In the genomic region with DNA sequence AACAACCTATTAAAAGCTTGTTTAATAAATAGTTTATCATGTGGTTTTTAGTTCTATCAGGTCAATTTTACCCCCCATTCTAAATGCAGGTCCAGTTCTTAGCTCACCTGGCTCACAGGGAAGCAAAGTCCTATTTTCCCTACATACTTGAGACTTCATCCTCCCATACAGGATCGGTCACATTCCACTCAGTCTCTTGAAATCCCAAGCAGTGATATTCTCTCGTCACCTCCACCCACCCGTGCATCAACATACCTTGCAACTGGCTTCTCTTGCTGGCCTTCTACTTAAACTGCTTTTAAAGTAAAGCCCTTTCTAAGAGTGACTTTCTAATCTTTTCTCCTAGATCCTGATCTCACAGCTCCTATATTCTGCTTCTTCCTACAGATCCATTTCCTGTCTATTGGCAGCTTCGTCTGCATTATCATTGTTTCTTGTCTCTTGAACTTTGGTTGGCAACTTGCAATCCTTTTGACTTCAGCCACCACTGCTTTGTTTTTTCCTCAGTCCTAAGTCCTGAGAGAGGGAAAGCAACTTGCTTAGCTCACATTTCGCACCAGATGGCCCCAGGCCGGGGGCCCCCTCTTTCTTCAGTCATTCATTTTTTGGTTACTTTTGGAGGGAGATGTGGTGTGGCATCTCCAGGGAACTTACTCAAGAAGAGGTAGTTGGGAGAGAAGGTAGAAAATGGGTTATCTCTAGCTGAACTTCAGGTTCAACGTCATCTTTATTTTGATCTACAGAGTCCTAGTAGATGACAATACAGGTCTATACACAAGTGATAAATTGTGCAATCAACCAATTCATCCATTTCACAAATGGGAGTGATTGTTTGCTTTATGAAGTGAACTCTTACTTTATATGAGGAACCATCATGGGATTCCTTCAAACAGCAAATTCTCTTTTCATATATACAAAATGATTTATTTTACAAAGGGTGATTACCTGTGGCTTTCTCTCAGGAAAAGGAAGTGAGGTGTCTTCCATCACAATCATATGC, we compare ENCODE assay signal across 24 cellular contexts. TPM values are rescaled to one million over a fixed set of nuclear protein-coding genes. Genes with fewer than 3 reads are reported as not detected.
A peak's percentile ranks its signal among the peaks of the same experiment; 100 is the strongest.
DNase-seq lines count a peak whose midpoint lies in the region; ATAC-seq, FAIRE-seq and TF ChIP-seq lines count a peak whose summit lies in the region.
"Had no signal": no experiment of that assay in that cellular context is flagged by ENCODE, and none has a peak within 500 bp of the region (broad histone marks: within the 10 kb centered on the region; RNA-seq: fewer than 3 reads in every experiment).

No MANE protein-coding gene starts in this region.

- in situ Hi-C loops in K562 (cut with MboI), result no loop called here

- no peaks in the 10 kb centered on the region for H3K9me1 ChIP-seq in K562 (ENCODE audit: control insufficient read depth, insufficient read depth, low read length)

- TF ChIP-seq RAD21 in K562 (CRISPR knock-in tag; conservative IDR thresholded peaks at IDR 0.05 in 1 of 2, IDR thresholded peaks at IDR 0.05 in 1 of 2), result no peak

- H3K27ac ChIP-seq in K562 (ENCODE audit: extremely low read depth, low read depth, low read length), result no peak overlapping the region
- H3K27ac ChIP-seq in lower lobe of right lung, result no peak overlapping the region
- H3K27ac ChIP-seq: thoracic aorta had no signal

- 41% methylated on average over 7 of the region's 7 CpGs for WGBS in K562 (ENCODE audit: insufficient coverage, low coverage, missing lambda C conversion rate)

- H3K27me3 ChIP-seq in K562 (ENCODE audit: control insufficient read depth in 2 of 2, insufficient read depth in 2 of 2, low read length in 2 of 2), result no peaks in the 10 kb centered on the region
- no peaks in the 10 kb centered on the region for H3K27me3 ChIP-seq in lower lobe of right lung (ENCODE audit: low read depth)
- H3K27me3 ChIP-seq in BE2C, result no peaks in the 10 kb centered on the region

- H4K20me1 ChIP-seq in K562 (replicated peaks; ENCODE audit: control insufficient read depth, insufficient read depth, low read length), result no peaks in the 10 kb centered on the region

- CTCF ChIA-PET in K562 (lab: Yijun Ruan, JAX; ENCODE audit: low intra/inter-chr PET ratio), result no interaction called here

- POLR2A ChIA-PET in K562 (lab: Yijun Ruan, JAX), result interaction anchor here (1.3 kb wide), 1 partner anchor 9 kb away, joined by 5 read pairs; no protein-coding TSS in a partner anchor

- H3K4me3 ChIP-seq in K562 (no peak overlapping the region), lower lobe of right lung (no peak overlapping the region), BE2C (ENCODE audit: low read depth, low read length) (no peak overlapping the region)
- H3K4me3 ChIP-seq: thoracic aorta had no signal

- TF ChIP-seq EP300 in K562 (IDR thresholded peaks at IDR 0.05; ENCODE audit: low read length), result no peak

- ATAC-seq in K562, result no peak; the same call in 2 of the 3 replicates
- ATAC-seq in lower lobe of right lung, result peak; percentile 79 to 80
- no peak for ATAC-seq in HG02884 (IDR thresholded peaks at IDR 0.05; ENCODE audit: unreplicated experiment)
- no peak for ATAC-seq in SK-N-SH treated with all-trans-retinoic acid at 6 μM for 48 hours
- ATAC-seq: activated CD4-positive, alpha-beta T cell treated with anti-CD3 and anti-CD28 coated beads for 36 hours; CD8-positive, alpha-beta T cell; left lobe of liver; naive thymus-derived CD8-positive, alpha-beta T cell had no signal

- H3K9ac ChIP-seq in K562 (ENCODE audit: insufficient read depth in 1 of 2, low read depth in 2 of 2, low read length in 2 of 2), result no peak overlapping the region

- TF ChIP-seq CTCF in K562 (IDR thresholded peaks at IDR 0.05 in 2 of 3, conservative IDR thresholded peaks at IDR 0.05 in 1 of 3; ENCODE audit: insufficient read depth in 2 of 3, low read depth in 1 of 3, low read length in 3 of 3), result no peak
- no peak for TF ChIP-seq CTCF in lower lobe of right lung (IDR thresholded peaks at IDR 0.05)
- no peak for TF ChIP-seq CTCF in BE2C (IDR thresholded peaks at IDR 0.05; ENCODE audit: low read depth, low read length)

- FAIRE-seq in K562 (lab: Jason Lieb, UNC), result no peak
- FAIRE-seq: astrocyte, frontal cortex had no signal

- BruUV-seq in K562 (replicated peaks; lab: Mats Ljungman, UMichigan), result no TSS peak

- no peak overlapping the region; the same call in 1 of the 2 replicates for H3K4me2 ChIP-seq in K562 (ENCODE audit: insufficient read depth, low read length)

- intact Hi-C loops in K562 (cut with micrococcal nuclease), result no loop called here
- intact Hi-C loops in lower lobe of right lung (cut with DNase I), result no loop called here

- no peak for TF ChIP-seq POLR2A in K562 (conservative IDR thresholded peaks at IDR 0.05)

- H3K4me1 ChIP-seq in K562 (replicated peaks in 1 of 2; ENCODE audit: control insufficient read depth in 2 of 2, insufficient read depth in 2 of 2, low read length in 2 of 2), result peaks cover 7 to 13% of the 10 kb centered on the region in 2 experiments; a peak in 4 of 5 replicates
- H3K4me1 ChIP-seq in lower lobe of right lung, result no peaks in the 10 kb centered on the region
- H3K4me1 ChIP-seq in BE2C, result no peaks in the 10 kb centered on the region

- DNase-seq in SIG-M5 treated with dmso at 0.1 percent for 504 hours (lab: John Stamatoyannopoulos, UW; ENCODE audit: unreplicated experiment), result peak; percentile 30
- no peak for DNase-seq in SIG-M5 (lab: John Stamatoyannopoulos, UW)
- DNase-seq in K562 (ENCODE audit: extremely low read depth in 1 of 4, low spot score in 3 of 4), result no peak
- no peak for DNase-seq in lower lobe of right lung
- DNase-seq in BE2C, result no peak
- DNase-seq in NCI-H1694 treated with DMSO at 0.1 percent for 48 hours (lab: John Stamatoyannopoulos, UW), result no peak
- DNase-seq: activated CD4-positive, alpha-beta T cell treated with anti-CD3 and anti-CD28 coated beads for 36 hours; activated effector memory CD4-positive, alpha-beta T cell treated with Interleukin-2 at 50 U/mL for 16 hours; activated naive CD8-positive, alpha-beta T cell treated with anti-CD3 and anti-CD28 coated beads, Interleukin-2, amount 10 ng/mL, durations not matched to agents 7 days and 5 days; caudate nucleus; CD8-positive, alpha-beta T cell; GDM1; naive thymus-derived CD8-positive, alpha-beta T cell; NCI-H1105; NCI-H2029; NCI-H2227 treated with DMSO at 0.1 percent for 48 hours; NCI-H774; T-helper 2 cell had no signal

- no peaks in the 10 kb centered on the region for H3K79me2 ChIP-seq in K562 (ENCODE audit: control insufficient read depth, insufficient read depth, low read length)

- H2AFZ ChIP-seq in K562 (ENCODE audit: low read depth, low read length), result peak overlapping the region; percentile 71

- H3K36me3 ChIP-seq in K562 (ENCODE audit: control insufficient read depth, insufficient read depth, low read length) (no peaks in the 10 kb centered on the region), lower lobe of right lung (no peaks in the 10 kb centered on the region), BE2C (no peaks in the 10 kb centered on the region)
- H3K36me3 ChIP-seq: thoracic aorta had no signal

- no peaks in the 10 kb centered on the region; the same call in 1 of the 2 replicates for H3K9me3 ChIP-seq in K562 (replicated peaks; ENCODE audit: control insufficient read depth, insufficient read depth, low read depth, low read length)
- no peaks in the 10 kb centered on the region for H3K9me3 ChIP-seq in lower lobe of right lung
- H3K9me3 ChIP-seq in BE2C, result no peaks in the 10 kb centered on the region
- H3K9me3 ChIP-seq: thoracic aorta had no signal

TF ChIP-seq in SK-N-SH treated with all-trans-retinoic acid at 6 μM for 48 hours, 23 proteins besides CTCF, POLR2A, EP300 and RAD21:
- TF ChIP-seq ZFP3 (CRISPR knock-in tag; IDR thresholded peaks at IDR 0.05) (no peak), ARNTL (CRISPR knock-in tag; IDR thresholded peaks at IDR 0.05; ENCODE audit: borderline replicate concordance, low read depth) (no peak), GLIS3 (CRISPR knock-in tag; IDR thresholded peaks at IDR 0.05) (no peak), ESRRG (CRISPR knock-in tag; IDR thresholded peaks at IDR 0.05) (no peak), CSRNP3 (CRISPR knock-in tag; IDR thresholded peaks at IDR 0.05) (no peak), TCF4 (CRISPR knock-in tag; IDR thresholded peaks at IDR 0.05; ENCODE audit: borderline replicate concordance) (no peak)

RNA-seq across cellular contexts. Expression of gene NCOA1, which starts 23.9 kb away (rescaled TPM):
- total RNA-seq in K562 (2011; cell fraction: chromatin; rRNA removed; ENCODE audit: low replicate concordance), result 51.3 and 140 TPM in 2 replicates
- total RNA-seq in K562 (2011; cell fraction: nucleolus; rRNA removed), result 21.5 and 31.2 TPM in 2 replicates
- 55.1 and 80.0 TPM in 2 replicates for total RNA-seq in K562 (2011; cell fraction: nucleoplasm; rRNA removed)
- total RNA-seq in K562 (2014; rRNA removed) (8.3 and 12.2 TPM in 2 replicates), K562 (2014; rRNA removed; fragmentation: Illumina TruSeq; extraction: Trizol) (19.4 and 20.3 TPM in 2 replicates), K562 (2015; rRNA removed; fragmentation: Illumina TruSeq; extraction: Trizol) (19.9 TPM in 2 replicates), K562 (2021) (16.2 and 17.0 TPM in 2 replicates), lower lobe of right lung (48.3 TPM)
- polyA plus RNA-seq in K562 (2011; rRNA removed) (22.2 and 25.7 TPM in 2 replicates), K562 (2014; fragmentation: Illumina TruSeq; extraction: Trizol) (17.4 and 19.7 TPM in 2 replicates), K562 (2014; fragmentation: Nextera tagmentation; extraction: Ambion mirVana) (1 to 10 TPM; 4.9 to 6.2 TPM), K562 (2014; rRNA removed) (9.4 and 10.8 TPM in 2 replicates)
- polyA plus RNA-seq in K562 (2011; cell fraction: cytosol; rRNA removed), result 12.8 and 15.5 TPM in 2 replicates
- 23.6 and 27.1 TPM in 2 replicates for polyA plus RNA-seq in K562 (2011; cell fraction: nucleus; rRNA removed)
- polyA plus RNA-seq in K562 (2012), result 12.6 and 12.9 TPM in 2 replicates
- 67.5 and 67.7 TPM in 2 replicates for polyA minus RNA-seq in K562 (2011; rRNA and poly(A)+ RNA removed)
- 14.5 and 23.9 TPM in 2 replicates for polyA minus RNA-seq in K562 (2011; cell fraction: cytosol; rRNA and poly(A)+ RNA removed)
- 40.3 and 55.5 TPM in 2 replicates for polyA minus RNA-seq in K562 (2011; cell fraction: nucleus; rRNA and poly(A)+ RNA removed)
- polyA plus RNA-seq in BE2C (2012; ENCODE audit: insufficient read depth, insufficient read length, low read depth), result 5.1 TPM

Comparison
In these comparisons a context has a peak if more than half of its experiments do, and no peak if none do; other contexts are left out.
1. ATAC-seq: peak in lower lobe of right lung (2 of 2); none in K562 (single experiment), HG02884 (single experiment) and SK-N-SH treated with all-trans-retinoic acid at 6 μM for 48 hours (single experiment).